Comparison of ENCODE assay signal across 1 cellular context in genomic region chr11:57338152-57338551, GRCh38.
TF ChIP-seq lines count a peak whose summit lies in the region.

Gene P2RX3, plus strand, starts transcription at chr11:57338352. Its CDS starts 199 bp downstream, at chr11:57338551.

TF ChIP-seq in HepG2, 621 proteins besides CTCF, POLR2A, EP300 and RAD21:
- TF ChIP-seq DNMT3B (CRISPR knock-in tag; conservative IDR thresholded peaks at IDR 0.05) (no peak), ZFP91 (CRISPR knock-in tag; IDR thresholded peaks at IDR 0.05; ENCODE audit: borderline replicate concordance) (peak; percentile 40; the same call in 1 of the 2 replicates)
